8 cellular contexts compared by ENCODE assay signal in genomic region chr12:48157889-48158370, GRCh38. TPM values are rescaled to one million over a fixed set of nuclear protein-coding genes. Genes with fewer than 3 reads are reported as not detected.
DNase-seq lines count a peak whose midpoint lies in the region; ATAC-seq and TF ChIP-seq lines count a peak whose summit lies in the region.

No MANE protein-coding gene starts in this region.

- no peak for TF ChIP-seq CTCF in esophagus squamous epithelium (IDR thresholded peaks at IDR 0.05)

- H3K27me3 ChIP-seq in SJCRH30 = no peaks in the 10 kb centered on the region
- H3K27me3 ChIP-seq in esophagus squamous epithelium = peaks cover 0 to 2% (median 0%) of the 10 kb centered on the region in 4 donors

- WGBS in esophagus squamous epithelium, 2 donors = 49 to 59% methylated on average over 3 of the region's 3 CpGs

- peak in 1 of 2 experiments; percentile 10 for DNase-seq in SJCRH30
- no peak for DNase-seq in esophagus squamous epithelium (lab: John Stamatoyannopoulos, UW)
- DNase-seq in left colon = no peak
- DNase-seq in OCI-M2 (lab: John Stamatoyannopoulos, UW; ENCODE audit: unreplicated experiment) = no peak

- H3K9me3 ChIP-seq in SJCRH30 (replicated peaks) (no peaks in the 10 kb centered on the region), esophagus squamous epithelium (no peaks in the 10 kb centered on the region)

- H3K27ac ChIP-seq in SJCRH30 (peak overlapping the region; percentile 93), esophagus squamous epithelium (peak overlapping the region; percentile 83 to 92 (median 87)), skin epidermis (peak overlapping the region in 19 of 21 experiments; percentile 34 to 91 (median 85))

- peaks cover 4% of the 10 kb centered on the region; the same call in 1 of the 2 replicates for H3K36me3 ChIP-seq in SJCRH30
- H3K36me3 ChIP-seq in esophagus squamous epithelium = peaks cover 0 to 16% (median 0%) of the 10 kb centered on the region in 3 donors

- no peak for TF ChIP-seq POLR2A in esophagus squamous epithelium (IDR thresholded peaks at IDR 0.05)

- intact Hi-C loops in esophagus squamous epithelium (cut with DNase I) = no loop called here
- intact Hi-C loops in left colon (cut with DNase I, micrococcal nuclease) = loop anchor here in 1 of 2 donors (10.0 kb wide), 1 partner anchor 53 kb away; the partner anchor contains the start of gene SENP1

- peaks cover 7% of the 10 kb centered on the region for H3K4me1 ChIP-seq in SJCRH30
- H3K4me1 ChIP-seq in esophagus squamous epithelium = peaks cover 3 to 23% (median 9%) of the 10 kb centered on the region in 3 donors

- peak overlapping the region; percentile 91 for H3K4me3 ChIP-seq in SJCRH30
- peak overlapping the region; percentile 67 to 99 (median 79) for H3K4me3 ChIP-seq in esophagus squamous epithelium
- peak overlapping the region; percentile 64 to 94 (median 89) for H3K4me3 ChIP-seq in skin epidermis

- ATAC-seq in GM21576 (IDR thresholded peaks at IDR 0.05; ENCODE audit: unreplicated experiment) (peak; percentile 2), left colon (no peak), HG03280 (IDR thresholded peaks at IDR 0.05; ENCODE audit: unreplicated experiment) (no peak), HG03432 (IDR thresholded peaks at IDR 0.05; ENCODE audit: unreplicated experiment) (no peak)

RNA-seq across cellular contexts. Expression of gene ASB8, which starts 0.6 kb away (rescaled TPM):
- 29.1 and 31.2 TPM in 2 replicates for total RNA-seq in SJCRH30 (2014; rRNA removed; shearing (Covaris generic))
- total RNA-seq in esophagus squamous epithelium (10 to 100 TPM; 13.2 to 28.2 (median 24.8) TPM), left colon (10 to 100 TPM; 47.9 to 49.0 TPM)

RNA-seq across cellular contexts. Expression of gene CCDC184, which starts 25.5 kb away (rescaled TPM):
- 5.1 and 5.6 TPM in 2 replicates for total RNA-seq in SJCRH30 (2014; rRNA removed; shearing (Covaris generic))
- total RNA-seq in esophagus squamous epithelium (1 to 10 TPM in 1 of 4 donors, under 1 TPM in 3; 0.18 to 1.2 (median 0.65) TPM), left colon (under 1 TPM; 0.15 to 0.50 TPM)

RNA-seq across cellular contexts. Expression of gene PFKM, which starts 38.8 kb away (rescaled TPM):
- 64.4 and 69.3 TPM in 2 replicates for total RNA-seq in SJCRH30 (2014; rRNA removed; shearing (Covaris generic))
- total RNA-seq in esophagus squamous epithelium (10 to 100 TPM; 13.0 to 40.9 (median 33.3) TPM), left colon (10 to 100 TPM; 48.1 to 49.6 TPM)

RNA-seq across cellular contexts. Expression of gene OR10AD1, which starts 45.2 kb away (rescaled TPM):
- total RNA-seq in SJCRH30 (2014; rRNA removed; shearing (Covaris generic)) = not detected in 2 replicates
- total RNA-seq in esophagus squamous epithelium (not detected), left colon (not detected)

RNA-seq across cellular contexts. Expression of gene SENP1, which starts 52.1 kb away (rescaled TPM):
- 53.6 and 53.9 TPM in 2 replicates for total RNA-seq in SJCRH30 (2014; rRNA removed; shearing (Covaris generic))
- total RNA-seq in esophagus squamous epithelium = 10 to 100 TPM in 3 of 4 donors, 1 to 10 TPM in 1; 7.8 to 19.1 (median 16.5) TPM
- total RNA-seq in left colon = 10 to 100 TPM; 12.1 to 14.4 TPM
